ENCODE assay signal across 1 cellular context in the genomic region with DNA sequence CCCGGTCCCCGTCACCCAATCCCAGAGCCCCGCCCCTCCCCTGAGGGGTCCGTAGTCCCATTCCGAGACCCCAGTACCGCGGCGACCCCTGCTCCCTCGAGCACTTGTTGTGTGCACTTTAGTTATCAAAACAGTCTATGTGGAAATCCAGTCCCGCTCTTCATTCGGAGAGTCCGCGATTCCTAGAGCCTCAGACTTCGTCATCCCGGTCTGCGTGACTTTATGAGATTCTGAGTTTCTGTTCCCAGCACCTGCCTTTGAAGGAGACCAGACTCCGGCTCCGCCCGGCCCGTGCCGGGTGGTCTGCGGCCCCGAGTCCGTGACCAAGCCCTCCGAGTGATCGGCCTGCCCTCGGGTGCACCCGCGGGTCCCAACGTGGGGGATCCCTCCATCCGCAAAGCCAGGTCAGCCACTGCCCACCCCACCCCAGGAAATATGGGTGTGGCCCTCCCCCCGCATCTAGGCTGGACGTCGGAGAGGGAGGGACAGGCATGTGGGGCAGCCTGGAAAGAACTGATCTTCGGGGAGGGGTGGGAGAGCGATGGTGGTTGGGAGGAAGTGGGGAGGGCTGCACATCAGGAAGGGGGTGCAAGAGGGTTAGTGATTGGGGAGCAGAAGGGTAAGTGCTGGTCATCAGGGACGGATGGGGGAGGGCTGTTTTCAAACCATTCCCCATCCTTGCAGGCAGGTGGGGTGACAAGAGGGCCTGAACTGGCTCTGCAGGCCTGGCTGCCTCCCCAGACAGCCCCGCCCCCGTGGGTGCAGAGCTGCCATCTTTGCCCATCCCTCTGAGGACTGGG.
A peak's percentile ranks its signal among the peaks of the same experiment; 100 is the strongest.
TF ChIP-seq lines count a peak whose summit lies in the region.

No MANE protein-coding gene starts in this region.

TF ChIP-seq in K562, 482 proteins besides CTCF, POLR2A, EP300 and RAD21 (continued from another document):
- TF ChIP-seq, protein P1, sequence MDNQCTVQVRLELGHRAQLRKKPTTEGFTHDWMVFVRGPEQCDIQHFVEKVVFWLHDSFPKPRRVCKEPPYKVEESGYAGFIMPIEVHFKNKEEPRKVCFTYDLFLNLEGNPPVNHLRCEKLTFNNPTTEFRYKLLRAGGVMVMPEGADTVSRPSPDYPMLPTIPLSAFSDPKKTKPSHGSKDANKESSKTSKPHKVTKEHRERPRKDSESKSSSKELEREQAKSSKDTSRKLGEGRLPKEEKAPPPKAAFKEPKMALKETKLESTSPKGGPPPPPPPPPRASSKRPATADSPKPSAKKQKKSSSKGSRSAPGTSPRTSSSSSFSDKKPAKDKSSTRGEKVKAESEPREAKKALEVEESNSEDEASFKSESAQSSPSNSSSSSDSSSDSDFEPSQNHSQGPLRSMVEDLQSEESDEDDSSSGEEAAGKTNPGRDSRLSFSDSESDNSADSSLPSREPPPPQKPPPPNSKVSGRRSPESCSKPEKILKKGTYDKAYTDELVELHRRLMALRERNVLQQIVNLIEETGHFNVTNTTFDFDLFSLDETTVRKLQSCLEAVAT (IDR thresholded peaks at IDR 0.05) = 0 out of 4 replicates have a peak, but pooled peaks of 1 of the 2 experiments have one; percentile 23
- TF ChIP-seq, protein P2, sequence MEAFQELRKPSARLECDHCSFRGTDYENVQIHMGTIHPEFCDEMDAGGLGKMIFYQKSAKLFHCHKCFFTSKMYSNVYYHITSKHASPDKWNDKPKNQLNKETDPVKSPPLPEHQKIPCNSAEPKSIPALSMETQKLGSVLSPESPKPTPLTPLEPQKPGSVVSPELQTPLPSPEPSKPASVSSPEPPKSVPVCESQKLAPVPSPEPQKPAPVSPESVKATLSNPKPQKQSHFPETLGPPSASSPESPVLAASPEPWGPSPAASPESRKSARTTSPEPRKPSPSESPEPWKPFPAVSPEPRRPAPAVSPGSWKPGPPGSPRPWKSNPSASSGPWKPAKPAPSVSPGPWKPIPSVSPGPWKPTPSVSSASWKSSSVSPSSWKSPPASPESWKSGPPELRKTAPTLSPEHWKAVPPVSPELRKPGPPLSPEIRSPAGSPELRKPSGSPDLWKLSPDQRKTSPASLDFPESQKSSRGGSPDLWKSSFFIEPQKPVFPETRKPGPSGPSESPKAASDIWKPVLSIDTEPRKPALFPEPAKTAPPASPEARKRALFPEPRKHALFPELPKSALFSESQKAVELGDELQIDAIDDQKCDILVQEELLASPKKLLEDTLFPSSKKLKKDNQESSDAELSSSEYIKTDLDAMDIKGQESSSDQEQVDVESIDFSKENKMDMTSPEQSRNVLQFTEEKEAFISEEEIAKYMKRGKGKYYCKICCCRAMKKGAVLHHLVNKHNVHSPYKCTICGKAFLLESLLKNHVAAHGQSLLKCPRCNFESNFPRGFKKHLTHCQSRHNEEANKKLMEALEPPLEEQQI (IDR thresholded peaks at IDR 0.05) = no peak
- TF ChIP-seq ZNF232 (CRISPR knock-in tag; IDR thresholded peaks at IDR 0.05) (no peak), SPI1 (IDR thresholded peaks at IDR 0.05; ENCODE audit: borderline replicate concordance, low read depth, low read length) (peak; percentile 58; the same call in 1 of the 2 replicates), TOE1 (IDR thresholded peaks at IDR 0.05; ENCODE audit: borderline replicate concordance) (0 out of 2 replicates have a peak, but pooled peaks have one; percentile 20), TOE1 (CRISPR knock-in tag; IDR thresholded peaks at IDR 0.05; ENCODE audit: borderline replicate concordance, low read depth) (no peak), HDAC1 (IDR thresholded peaks at IDR 0.05) (peak in 1 of 2 experiments; percentile 75; a peak in 2 of 4 replicates), LARP7 (IDR thresholded peaks at IDR 0.05) (0 out of 2 replicates have a peak, but pooled peaks have one; percentile 68), NFIC (IDR thresholded peaks at IDR 0.05) (0 out of 2 replicates have a peak, but pooled peaks have one; percentile 11), MAFK (IDR thresholded peaks at IDR 0.05; ENCODE audit: low read length) (no peak), ATF1 (CRISPR knock-in tag; IDR thresholded peaks at IDR 0.05) (no peak), ATF1 (tag; IDR thresholded peaks at IDR 0.05) (peak; percentile 94), BHLHE40 (IDR thresholded peaks at IDR 0.05; ENCODE audit: low read length) (peak; percentile 56), CTBP1 (IDR thresholded peaks at IDR 0.05; ENCODE audit: borderline replicate concordance) (peak; percentile 50; the same call in 1 of the 2 replicates), ARID1B (IDR thresholded peaks at IDR 0.05) (peak; percentile 11; the same call in 1 of the 2 replicates), DPF2 (IDR thresholded peaks at IDR 0.05) (peak; percentile 33; the same call in 1 of the 2 replicates)
- TF ChIP-seq, protein P3, sequence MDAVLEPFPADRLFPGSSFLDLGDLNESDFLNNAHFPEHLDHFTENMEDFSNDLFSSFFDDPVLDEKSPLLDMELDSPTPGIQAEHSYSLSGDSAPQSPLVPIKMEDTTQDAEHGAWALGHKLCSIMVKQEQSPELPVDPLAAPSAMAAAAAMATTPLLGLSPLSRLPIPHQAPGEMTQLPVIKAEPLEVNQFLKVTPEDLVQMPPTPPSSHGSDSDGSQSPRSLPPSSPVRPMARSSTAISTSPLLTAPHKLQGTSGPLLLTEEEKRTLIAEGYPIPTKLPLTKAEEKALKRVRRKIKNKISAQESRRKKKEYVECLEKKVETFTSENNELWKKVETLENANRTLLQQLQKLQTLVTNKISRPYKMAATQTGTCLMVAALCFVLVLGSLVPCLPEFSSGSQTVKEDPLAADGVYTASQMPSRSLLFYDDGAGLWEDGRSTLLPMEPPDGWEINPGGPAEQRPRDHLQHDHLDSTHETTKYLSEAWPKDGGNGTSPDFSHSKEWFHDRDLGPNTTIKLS (IDR thresholded peaks at IDR 0.05; ENCODE audit: borderline replicate concordance, low read depth) = 0 out of 2 replicates have a peak, but pooled peaks have one; percentile 19
- TF ChIP-seq, protein P4, sequence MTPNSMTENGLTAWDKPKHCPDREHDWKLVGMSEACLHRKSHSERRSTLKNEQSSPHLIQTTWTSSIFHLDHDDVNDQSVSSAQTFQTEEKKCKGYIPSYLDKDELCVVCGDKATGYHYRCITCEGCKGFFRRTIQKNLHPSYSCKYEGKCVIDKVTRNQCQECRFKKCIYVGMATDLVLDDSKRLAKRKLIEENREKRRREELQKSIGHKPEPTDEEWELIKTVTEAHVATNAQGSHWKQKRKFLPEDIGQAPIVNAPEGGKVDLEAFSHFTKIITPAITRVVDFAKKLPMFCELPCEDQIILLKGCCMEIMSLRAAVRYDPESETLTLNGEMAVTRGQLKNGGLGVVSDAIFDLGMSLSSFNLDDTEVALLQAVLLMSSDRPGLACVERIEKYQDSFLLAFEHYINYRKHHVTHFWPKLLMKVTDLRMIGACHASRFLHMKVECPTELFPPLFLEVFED (CRISPR knock-in tag; conservative IDR thresholded peaks at IDR 0.05) = no peak
- TF ChIP-seq, protein P5, sequence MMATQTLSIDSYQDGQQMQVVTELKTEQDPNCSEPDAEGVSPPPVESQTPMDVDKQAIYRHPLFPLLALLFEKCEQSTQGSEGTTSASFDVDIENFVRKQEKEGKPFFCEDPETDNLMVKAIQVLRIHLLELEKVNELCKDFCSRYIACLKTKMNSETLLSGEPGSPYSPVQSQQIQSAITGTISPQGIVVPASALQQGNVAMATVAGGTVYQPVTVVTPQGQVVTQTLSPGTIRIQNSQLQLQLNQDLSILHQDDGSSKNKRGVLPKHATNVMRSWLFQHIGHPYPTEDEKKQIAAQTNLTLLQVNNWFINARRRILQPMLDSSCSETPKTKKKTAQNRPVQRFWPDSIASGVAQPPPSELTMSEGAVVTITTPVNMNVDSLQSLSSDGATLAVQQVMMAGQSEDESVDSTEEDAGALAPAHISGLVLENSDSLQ (IDR thresholded peaks at IDR 0.05) = 0 out of 2 replicates have a peak, but pooled peaks have one; percentile 12
TF ChIP-seq in K562: peak in this region for 36.
